In genomic region chr17:36205637-36206458, GRCh38 we compare ENCODE assay signal across 1 cellular context.
A peak's percentile ranks its signal among the peaks of the same experiment; 100 is the strongest.
TF ChIP-seq lines count a peak whose summit lies in the region.

No MANE protein-coding gene starts in this region.

TF ChIP-seq in GM12878, 131 proteins besides CTCF, POLR2A, EP300 and RAD21:
- no peak for TF ChIP-seq ZNF207 (IDR thresholded peaks at IDR 0.05; ENCODE audit: borderline replicate concordance)
- TF ChIP-seq RUNX3 (IDR thresholded peaks at IDR 0.05; ENCODE audit: low read length) = peak; percentile 23; the same call in 1 of the 2 replicates
- TF ChIP-seq NFIC (IDR thresholded peaks at IDR 0.05; ENCODE audit: low read depth, low read length) = 0 out of 2 replicates have a peak, but pooled peaks have one; percentile 50
- TF ChIP-seq EED (IDR thresholded peaks at IDR 0.05; ENCODE audit: low read depth) = peak; percentile 41; the same call in 1 of the 2 replicates
